Comparison of ENCODE assay signal across 8 cellular contexts in the genomic region with DNA sequence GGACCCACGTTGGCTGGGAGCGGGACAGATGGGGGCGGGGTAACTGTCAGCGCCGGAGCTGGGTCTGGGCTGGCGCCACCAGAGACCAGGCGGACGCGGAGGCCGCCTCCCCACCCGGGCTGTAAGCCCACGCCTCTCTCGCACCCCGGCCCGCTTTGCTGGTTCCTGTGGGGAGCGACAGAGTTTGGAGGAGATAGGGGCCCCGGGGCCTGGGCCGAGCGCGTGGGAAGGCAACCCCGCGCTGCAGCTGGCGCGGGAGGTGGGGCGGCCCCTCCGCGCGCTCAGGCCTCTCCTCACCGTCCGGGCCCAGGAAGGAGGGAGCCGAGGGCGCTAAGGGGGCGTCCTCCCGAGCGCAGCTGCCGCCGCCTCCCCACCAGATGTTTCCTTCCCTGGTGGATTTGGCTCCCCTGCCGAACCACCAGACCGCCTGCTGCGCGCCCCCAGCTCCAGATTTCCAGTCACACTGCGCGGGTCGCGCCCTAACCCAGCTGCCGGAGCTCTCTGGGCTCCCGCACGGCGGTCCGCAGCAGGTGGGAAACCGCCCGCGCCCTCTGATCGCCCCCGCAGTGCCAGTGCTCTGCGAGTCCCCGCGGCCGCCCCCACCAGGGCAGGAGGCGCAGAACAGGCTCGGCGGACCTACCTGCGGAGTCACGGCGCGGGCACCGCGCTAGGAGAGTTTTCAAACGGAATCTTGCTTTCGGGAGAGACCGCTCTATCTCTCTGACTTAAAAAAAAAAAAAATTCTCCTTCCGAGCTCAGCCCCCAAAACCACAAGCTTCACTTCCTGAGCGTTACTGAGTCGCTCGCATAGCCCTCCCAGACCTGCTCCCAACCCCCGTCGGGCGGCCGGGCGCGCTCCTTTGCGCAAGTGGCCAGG. TPM values are rescaled to one million over a fixed set of nuclear protein-coding genes. Genes with fewer than 3 reads are reported as not detected.
DNase-seq lines count a peak whose midpoint lies in the region; ATAC-seq lines count a peak whose summit lies in the region.

No MANE protein-coding gene starts in this region.

- peaks cover 50% of the 10 kb centered on the region for H3K4me1 Mint-ChIP-seq in activated CD4-positive, alpha-beta T cell treated with anti-CD3 and anti-CD28 coated beads, Interleukin-2, amount 10 ng/mL, durations not matched to agents 7 days and 5 days
- peaks cover 31 to 41% (median 31%) of the 10 kb centered on the region in 3 donors for H3K4me1 Mint-ChIP-seq in naive B cell
- H3K4me1 Mint-ChIP-seq in stimulated activated naive CD8-positive, alpha-beta T cell treated with anti-CD3 and anti-CD28 coated beads, Interleukin-15, Interleukin-2, amounts not matched to agents 100 ng/mL and 50 ng/mL, for 24 hours (ENCODE audit: low read depth) = peaks cover 38% of the 10 kb centered on the region

- no peaks in the 10 kb centered on the region for H3K27me3 Mint-ChIP-seq in activated CD4-positive, alpha-beta T cell treated with anti-CD3 and anti-CD28 coated beads, Interleukin-2, amount 10 ng/mL, durations not matched to agents 7 days and 5 days
- H3K27me3 Mint-ChIP-seq in naive B cell = peaks cover 37 to 47% (median 46%) of the 10 kb centered on the region in 3 donors
- H3K27me3 Mint-ChIP-seq in stimulated activated naive CD8-positive, alpha-beta T cell treated with anti-CD3 and anti-CD28 coated beads, Interleukin-15, Interleukin-2, amounts not matched to agents 100 ng/mL and 50 ng/mL, for 24 hours = no peaks in the 10 kb centered on the region

- ATAC-seq in HG02970 (IDR thresholded peaks at IDR 0.05; ENCODE audit: low FRiP score, unreplicated experiment) = peak; percentile 48
- ATAC-seq in naive B cell (ENCODE audit: low read depth in 2 of 2) = peak; percentile 68 to 70

- no peaks in the 10 kb centered on the region for H3K9me3 Mint-ChIP-seq in activated CD4-positive, alpha-beta T cell treated with anti-CD3 and anti-CD28 coated beads, Interleukin-2, amount 10 ng/mL, durations not matched to agents 7 days and 5 days
- H3K9me3 Mint-ChIP-seq in naive B cell = no peaks in the 10 kb centered on the region
- H3K9me3 Mint-ChIP-seq in stimulated activated naive CD8-positive, alpha-beta T cell treated with anti-CD3 and anti-CD28 coated beads, Interleukin-15, Interleukin-2, amounts not matched to agents 100 ng/mL and 50 ng/mL, for 24 hours = no peaks in the 10 kb centered on the region

- H3K4me3 Mint-ChIP-seq in activated CD4-positive, alpha-beta T cell treated with anti-CD3 and anti-CD28 coated beads, Interleukin-2, amount 10 ng/mL, durations not matched to agents 7 days and 5 days = peak overlapping the region; percentile 82
- H3K4me3 Mint-ChIP-seq in naive B cell = peak overlapping the region; percentile 86 to 95 (median 93)
- H3K4me3 Mint-ChIP-seq in stimulated activated naive CD8-positive, alpha-beta T cell treated with anti-CD3 and anti-CD28 coated beads, Interleukin-15, Interleukin-2, amounts not matched to agents 100 ng/mL and 50 ng/mL, for 24 hours = peak overlapping the region; percentile 96

- DNase-seq in NCI-H82 (lab: John Stamatoyannopoulos, UW) = peak; percentile 66
- DNase-seq in NCI-H82 treated with DMSO at 0.1 percent for 48 hours (lab: John Stamatoyannopoulos, UW; ENCODE audit: unreplicated experiment) = no peak
- DNase-seq in NCI-H2171 treated with DMSO at 0.1 percent for 48 hours (lab: John Stamatoyannopoulos, UW) = peak; percentile 70
- peak; percentile 90 for DNase-seq in activated CD4-positive, alpha-beta T cell treated with anti-CD3 and anti-CD28 coated beads, Interleukin-2, amount 10 ng/mL, durations not matched to agents 7 days and 5 days
- DNase-seq in effector CD8-positive, alpha-beta T cell (lab: John Stamatoyannopoulos, UW) = peak; percentile 61
- peak; percentile 55 for DNase-seq in naive B cell

- CTCF ChIA-PET in activated CD4-positive, alpha-beta T cell treated with anti-CD3 and anti-CD28 coated beads, Interleukin-2, amount 10 ng/mL, durations not matched to agents 7 days and 5 days (lab: Charles Lee) = interaction anchor here (0.6 to 5.8 kb wide), 41 partner anchors 8 to 792 kb away, joined by 3 to 33 read pairs (median 5); a partner anchor contains a TSS

- peak overlapping the region; percentile 90 for H3K27ac Mint-ChIP-seq in activated CD4-positive, alpha-beta T cell treated with anti-CD3 and anti-CD28 coated beads, Interleukin-2, amount 10 ng/mL, durations not matched to agents 7 days and 5 days
- peak overlapping the region in 2 of 6 donors; percentile 49 to 69 for H3K27ac Mint-ChIP-seq in naive B cell
- peak overlapping the region; percentile 96 for H3K27ac Mint-ChIP-seq in stimulated activated naive CD8-positive, alpha-beta T cell treated with anti-CD3 and anti-CD28 coated beads, Interleukin-15, Interleukin-2, amounts not matched to agents 100 ng/mL and 50 ng/mL, for 24 hours

- peaks cover 24% of the 10 kb centered on the region for H3K36me3 Mint-ChIP-seq in activated CD4-positive, alpha-beta T cell treated with anti-CD3 and anti-CD28 coated beads, Interleukin-2, amount 10 ng/mL, durations not matched to agents 7 days and 5 days (ENCODE audit: low read depth)
- H3K36me3 Mint-ChIP-seq in naive B cell = no peaks in the 10 kb centered on the region
- H3K36me3 Mint-ChIP-seq in stimulated activated naive CD8-positive, alpha-beta T cell treated with anti-CD3 and anti-CD28 coated beads, Interleukin-15, Interleukin-2, amounts not matched to agents 100 ng/mL and 50 ng/mL, for 24 hours (ENCODE audit: low read depth) = peaks cover 41% of the 10 kb centered on the region

- POLR2A ChIA-PET in activated CD4-positive, alpha-beta T cell treated with anti-CD3 and anti-CD28 coated beads, Interleukin-2, amount 10 ng/mL, durations not matched to agents 7 days and 5 days (lab: Charles Lee) = interaction anchor here (0.5 to 4.9 kb wide), 10 partner anchors 8 to 314 kb away, joined by 3 to 35 read pairs (median 4); no protein-coding TSS in a partner anchor

RNA-seq across cellular contexts. Expression of a gene that starts 1.1 kb away (rescaled TPM):
- 10 to 100 TPM; 47.8 to 49.6 TPM for total RNA-seq in activated CD4-positive, alpha-beta T cell treated with anti-CD3 and anti-CD28 coated beads, Interleukin-2, amount 10 ng/mL, durations not matched to agents 7 days and 5 days
- polyA plus RNA-seq in naive B cell (ENCODE audit: low read depth in 6 of 6) = under 1 TPM in 3 of 6 donors, not detected in 3; 0.11 to 0.23 (median 0.20) TPM
